ENCODE assay signal across 1 cellular context in genomic region chr19:7865262-7865911, GRCh38.
TF ChIP-seq lines count a peak whose summit lies in the region.

No MANE protein-coding gene starts in this region.

TF ChIP-seq in WTC11, 78 proteins besides CTCF, POLR2A, EP300 and RAD21 (continued from another document):
- TF ChIP-seq HMGXB4 (CRISPR knock-in tag; IDR thresholded peaks at IDR 0.05), result no peak
- no peak for TF ChIP-seq MYBL2 (CRISPR knock-in tag; IDR thresholded peaks at IDR 0.05)
- TF ChIP-seq ERG (CRISPR knock-in tag; IDR thresholded peaks at IDR 0.05), result no peak
- TF ChIP-seq ZNF219 (CRISPR knock-in tag; IDR thresholded peaks at IDR 0.05; ENCODE audit: borderline replicate concordance), result no peak
- no peak for TF ChIP-seq PRRX2 (CRISPR knock-in tag; IDR thresholded peaks at IDR 0.05)
- no peak for TF ChIP-seq HMGA2 (CRISPR knock-in tag; IDR thresholded peaks at IDR 0.05)
- no peak for TF ChIP-seq NR1H2 (CRISPR knock-in tag; IDR thresholded peaks at IDR 0.05)
- TF ChIP-seq NR3C1 (CRISPR knock-in tag; conservative IDR thresholded peaks at IDR 0.05; ENCODE audit: low read depth), result no peak
- no peak for TF ChIP-seq SMAD4 (CRISPR knock-in tag; IDR thresholded peaks at IDR 0.05)
- no peak for TF ChIP-seq ZBTB21 (CRISPR knock-in tag; IDR thresholded peaks at IDR 0.05; ENCODE audit: borderline replicate concordance)
- no peak for TF ChIP-seq SP1 (CRISPR knock-in tag; conservative IDR thresholded peaks at IDR 0.05)
- no peak for TF ChIP-seq ZNF263 (CRISPR knock-in tag; IDR thresholded peaks at IDR 0.05; ENCODE audit: low read depth)
- TF ChIP-seq RORB (CRISPR knock-in tag; IDR thresholded peaks at IDR 0.05), result no peak
- TF ChIP-seq TCF7 (CRISPR knock-in tag; IDR thresholded peaks at IDR 0.05; ENCODE audit: low read depth), result no peak
- TF ChIP-seq KAT7 (CRISPR knock-in tag; IDR thresholded peaks at IDR 0.05; ENCODE audit: borderline replicate concordance), result no peak
- TF ChIP-seq ATF3 (CRISPR knock-in tag; conservative IDR thresholded peaks at IDR 0.05), result no peak
- no peak for TF ChIP-seq FOXK1 (CRISPR knock-in tag; IDR thresholded peaks at IDR 0.05)
- no peak for TF ChIP-seq FOXP4 (CRISPR knock-in tag; IDR thresholded peaks at IDR 0.05)
